ENCODE assay signal across 8 cellular contexts in genomic region chr14:72893636-72894322, GRCh38. TPM values are rescaled to one million over a fixed set of nuclear protein-coding genes. Genes with fewer than 3 reads are reported as not detected.
DNase-seq lines count a peak whose midpoint lies in the region; ATAC-seq and TF ChIP-seq lines count a peak whose summit lies in the region.

Gene DPF3, minus strand, starts transcription at chr14:72894101. Its CDS starts 13 bp downstream, at chr14:72894088.

- H3K27ac ChIP-seq in thymus (ENCODE audit: low read depth): peak within 1 kb of the TSS; percentile 31

- TF ChIP-seq CTCF in GM06990 (IDR thresholded peaks at IDR 0.05; ENCODE audit: insufficient read depth, low read length, poor library complexity, severe bottlenecking) (no peak), osteocyte (IDR thresholded peaks at IDR 0.05) (no peak)

- H3K9me3 ChIP-seq in thymus (ENCODE audit: control insufficient read depth): no peaks in the 10 kb centered on the region

- intact Hi-C loops in Right ventricle myocardium inferior (cut with DNase I): loop anchor here (1.0 to 5.0 kb wide), 3 partner anchors 81 to 276 kb away; no protein-coding TSS in a partner anchor

- no peaks in the 10 kb centered on the region for H3K36me3 ChIP-seq in GM06990 (ENCODE audit: control insufficient read depth, insufficient read depth, low read length)
- no peaks in the 10 kb centered on the region for H3K36me3 ChIP-seq in thymus (ENCODE audit: control insufficient read depth, insufficient read depth)

- no peaks in the 10 kb centered on the region for H3K9me3 Mint-ChIP-seq in activated naive CD8-positive, alpha-beta T cell treated with anti-CD3 and anti-CD28 coated beads for 36 hours
- H3K9me3 Mint-ChIP-seq in osteocyte (ENCODE audit: unreplicated experiment): no peaks in the 10 kb centered on the region

- peak; percentile 98 for ATAC-seq in HG02678 (IDR thresholded peaks at IDR 0.05; ENCODE audit: unreplicated experiment)
- ATAC-seq in Right ventricle myocardium inferior: peak; percentile 98

- peak; percentile 97 for DNase-seq in GM06990 (ENCODE audit: extremely low read depth, insufficient read length)
- DNase-seq in NCI-H1105 (lab: John Stamatoyannopoulos, UW): peak; percentile 96
- DNase-seq in SKM-1 treated with dmso at 0.1 percent for 144 hours (lab: John Stamatoyannopoulos, UW; ENCODE audit: unreplicated experiment): peak; percentile 20
- peak; percentile 95 for DNase-seq in activated naive CD8-positive, alpha-beta T cell treated with anti-CD3 and anti-CD28 coated beads for 36 hours
- DNase-seq in Right ventricle myocardium inferior (ENCODE audit: missing footprints): peak; percentile 98
- peak; percentile 97 for DNase-seq in osteocyte (ENCODE audit: extremely low spot score, unreplicated experiment)

- no peaks in the 10 kb centered on the region for H3K27me3 ChIP-seq in GM06990 (replicated peaks; ENCODE audit: control insufficient read depth, insufficient read depth, low read length)
- peaks cover 50% of the 10 kb centered on the region for H3K27me3 ChIP-seq in thymus (ENCODE audit: control insufficient read depth, insufficient read depth)

- H3K27ac Mint-ChIP-seq in activated naive CD8-positive, alpha-beta T cell treated with anti-CD3 and anti-CD28 coated beads for 36 hours: peak within 1 kb of the TSS; percentile 54
- peak within 1 kb of the TSS; percentile 74 for H3K27ac Mint-ChIP-seq in osteocyte (ENCODE audit: unreplicated experiment)

- H3K27me3 Mint-ChIP-seq in activated naive CD8-positive, alpha-beta T cell treated with anti-CD3 and anti-CD28 coated beads for 36 hours: peaks cover 54% of the 10 kb centered on the region
- peaks cover 8% of the 10 kb centered on the region for H3K27me3 Mint-ChIP-seq in osteocyte (ENCODE audit: unreplicated experiment)

- H3K36me3 Mint-ChIP-seq in activated naive CD8-positive, alpha-beta T cell treated with anti-CD3 and anti-CD28 coated beads for 36 hours: no peaks in the 10 kb centered on the region
- no peaks in the 10 kb centered on the region for H3K36me3 Mint-ChIP-seq in osteocyte (ENCODE audit: unreplicated experiment)

- H3K4me3 Mint-ChIP-seq in activated naive CD8-positive, alpha-beta T cell treated with anti-CD3 and anti-CD28 coated beads for 36 hours: peak within 1 kb of the TSS; percentile 91
- H3K4me3 Mint-ChIP-seq in osteocyte (ENCODE audit: unreplicated experiment): peak within 1 kb of the TSS; percentile 92

- peaks cover 16% of the 10 kb centered on the region for H3K4me1 Mint-ChIP-seq in activated naive CD8-positive, alpha-beta T cell treated with anti-CD3 and anti-CD28 coated beads for 36 hours
- peaks cover 28% of the 10 kb centered on the region for H3K4me1 Mint-ChIP-seq in osteocyte (ENCODE audit: unreplicated experiment)

- peaks cover 16% of the 10 kb centered on the region for H3K4me1 ChIP-seq in thymus (ENCODE audit: control insufficient read depth, insufficient read depth, low read length)

- H3K4me3 ChIP-seq in GM06990 (replicated peaks; ENCODE audit: low read depth, low read length) (peak within 1 kb of the TSS; percentile 81), thymus (ENCODE audit: low read length) (peak within 1 kb of the TSS; percentile 78)

- under 1% methylated on average over 54 of the region's 54 CpGs for WGBS in thymus

RNA-seq across cellular contexts. Expression of gene DPF3, which starts in this region (rescaled TPM):
- 1 to 10 TPM; 1.1 to 1.3 TPM for total RNA-seq in activated naive CD8-positive, alpha-beta T cell treated with anti-CD3 and anti-CD28 coated beads for 36 hours
- 27.3 TPM for total RNA-seq in Right ventricle myocardium inferior
- total RNA-seq in osteocyte: 5.3 and 5.8 TPM in 2 replicates
- polyA plus RNA-seq in thymus: 0.46 TPM

Comparison
In these comparisons a context has a peak if more than half of its experiments do, and no peak if none do; other contexts are left out.
1. Peak in every context shown above with its lines: DNase-seq, ATAC-seq, H3K4me3 ChIP-seq and H3K27ac ChIP-seq.
2. DNase-seq: peak in every context shown above with its lines; median percentile 98 in Right ventricle myocardium inferior; 97 in GM06990; 97 in osteocyte; 96 in NCI-H1105; 95 in activated naive CD8-positive, alpha-beta T cell treated with anti-CD3 and anti-CD28 coated beads for 36 hours; 20 in SKM-1 treated with dmso at 0.1 percent for 144 hours.